Comparison of ENCODE assay signal across 1 cellular context in genomic region chr19:8250596-8250995, GRCh38.
TF ChIP-seq lines count a peak whose summit lies in the region.

No MANE protein-coding gene starts in this region.

TF ChIP-seq in IMR-90, 13 proteins besides CTCF, POLR2A, EP300 and RAD21 (continued from another document):
- TF ChIP-seq USF2 (IDR thresholded peaks at IDR 0.05; ENCODE audit: low read depth, low read length) = no peak
- TF ChIP-seq MXI1 (IDR thresholded peaks at IDR 0.05; ENCODE audit: borderline replicate concordance, low read depth, low read length) = no peak
- TF ChIP-seq CEBPB (IDR thresholded peaks at IDR 0.05; ENCODE audit: low read depth, low read length) = no peak
- TF ChIP-seq SMC3 (IDR thresholded peaks at IDR 0.05; ENCODE audit: low read depth, low read length) = no peak
- no peak for TF ChIP-seq NFE2L2 (IDR thresholded peaks at IDR 0.05; ENCODE audit: low read depth, low read length)
- TF ChIP-seq BHLHE40 (IDR thresholded peaks at IDR 0.05; ENCODE audit: low read depth, low read length) = no peak
- TF ChIP-seq MAZ (IDR thresholded peaks at IDR 0.05; ENCODE audit: borderline replicate concordance, low read depth, low read length) = no peak
